7 cellular contexts compared by ENCODE assay signal in the genomic region with DNA sequence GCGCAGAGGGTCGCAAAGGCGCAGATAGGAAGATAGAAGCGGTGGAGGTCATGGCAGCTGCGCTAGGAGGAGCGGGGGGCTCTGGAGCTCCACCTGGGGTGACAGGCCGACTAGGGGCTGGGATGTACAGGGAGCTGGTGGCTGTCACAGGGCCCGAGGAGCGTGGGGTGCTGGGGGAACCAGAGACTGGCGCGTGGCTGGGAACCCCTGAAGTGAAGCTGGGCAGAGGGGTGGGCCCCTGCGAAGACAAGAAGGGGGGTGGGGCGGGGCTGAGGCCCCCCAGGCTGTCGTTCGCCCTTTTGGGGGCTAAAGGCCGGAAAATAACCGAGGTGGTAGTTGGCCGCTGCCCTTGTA. TPM values are rescaled to one million over a fixed set of nuclear protein-coding genes. Genes with fewer than 3 reads are reported as not detected.
DNase-seq lines count a peak whose midpoint lies in the region; ATAC-seq, FAIRE-seq and TF ChIP-seq lines count a peak whose summit lies in the region.

No MANE protein-coding gene starts in this region.

- peak overlapping the region; percentile 52 for H3K9ac ChIP-seq in keratinocyte (ENCODE audit: control insufficient read depth, extremely low read depth, insufficient read depth, low read length)

- TF ChIP-seq CTCF in HEK293 (tag by site-specific recombination; IDR thresholded peaks at IDR 0.05) (no peak), keratinocyte (optimal IDR thresholded peaks at IDR 0.05 in 1 of 3, IDR thresholded peaks at IDR 0.05 in 1 of 3, conservative IDR thresholded peaks at IDR 0.05 in 1 of 3; ENCODE audit: extremely low read depth in 1 of 3, insufficient read depth in 2 of 3, low read length in 3 of 3) (no peak)

- H3K4me1 Mint-ChIP-seq in stimulated activated effector memory CD8-positive, alpha-beta T cell treated with anti-CD3 and anti-CD28 coated beads, Interleukin-12 subunit alpha, Interleukin-12 subunit beta, amount 100 ng/mL, for 72 hours: peaks cover 28% of the 10 kb centered on the region

- DNase-seq in keratinocyte (ENCODE audit: low read depth, low spot score): no peak
- no peak for DNase-seq in stimulated activated effector memory CD8-positive, alpha-beta T cell treated with anti-CD3 and anti-CD28 coated beads, Interleukin-12 subunit alpha, Interleukin-12 subunit beta, amount 100 ng/mL, for 72 hours (ENCODE audit: low spot score in 2 of 2)
- DNase-seq in cortex of kidney (lab: John Stamatoyannopoulos, UW): no peak
- no peak for DNase-seq in HTR-8/SVneo (ENCODE audit: insufficient read length, low spot score)
- DNase-seq in RKO (ENCODE audit: low spot score): no peak

- dilution Hi-C loops in keratinocyte (cut with MboI; ENCODE audit: extremely low pct_ligation_motif_present, low sequenced_read_pairs): no loop called here

- no peak for ATAC-seq in stimulated activated effector memory CD8-positive, alpha-beta T cell treated with anti-CD3 and anti-CD28 coated beads, Interleukin-12 subunit alpha, Interleukin-12 subunit beta, amount 100 ng/mL, for 72 hours

- H2AFZ ChIP-seq in keratinocyte (ENCODE audit: control insufficient read depth, low read length): peak overlapping the region; percentile 84

- H3K4me3 Mint-ChIP-seq in stimulated activated effector memory CD8-positive, alpha-beta T cell treated with anti-CD3 and anti-CD28 coated beads, Interleukin-12 subunit alpha, Interleukin-12 subunit beta, amount 100 ng/mL, for 72 hours: peak overlapping the region; percentile 49

- H3K9me3 Mint-ChIP-seq in stimulated activated effector memory CD8-positive, alpha-beta T cell treated with anti-CD3 and anti-CD28 coated beads, Interleukin-12 subunit alpha, Interleukin-12 subunit beta, amount 100 ng/mL, for 72 hours: no peaks in the 10 kb centered on the region

- FAIRE-seq in keratinocyte (lab: Jason Lieb, UNC) (no peak), HTR-8/SVneo (lab: Jason Lieb, UNC) (no peak)

- H3K79me2 ChIP-seq in keratinocyte (ENCODE audit: control insufficient read depth, insufficient read depth, low read length): no peaks in the 10 kb centered on the region

- no peaks in the 10 kb centered on the region for H3K9me3 ChIP-seq in HEK293 (ENCODE audit: control insufficient read depth, insufficient read depth, low read depth, low read length)
- H3K9me3 ChIP-seq in keratinocyte (ENCODE audit: control insufficient read depth, low read depth, low read length): no peaks in the 10 kb centered on the region

- POLR2A ChIA-PET in HEK293 (lab: Yijun Ruan, JAX): no interaction called here

- H3K27me3 ChIP-seq in keratinocyte (ENCODE audit: control insufficient read depth, extremely low read depth, insufficient read depth, low read length): no peaks in the 10 kb centered on the region

- CTCF ChIA-PET in HEK293 (lab: Yijun Ruan, JAX): interaction anchor here (0.6 to 2.8 kb wide), 3 partner anchors 108 to 120 kb away, joined by 3 to 35 read pairs (median 3); no protein-coding TSS in a partner anchor

- H3K36me3 ChIP-seq in HEK293 (ENCODE audit: control insufficient read depth in 2 of 2, insufficient read depth in 1 of 2, low read length in 2 of 2): no peaks in the 10 kb centered on the region
- H3K36me3 ChIP-seq in keratinocyte (ENCODE audit: control insufficient read depth in 2 of 2, extremely low read depth in 1 of 2, insufficient read depth in 2 of 2, low read length in 2 of 2): no peaks in the 10 kb centered on the region

- H3K36me3 Mint-ChIP-seq in stimulated activated effector memory CD8-positive, alpha-beta T cell treated with anti-CD3 and anti-CD28 coated beads, Interleukin-12 subunit alpha, Interleukin-12 subunit beta, amount 100 ng/mL, for 72 hours: no peaks in the 10 kb centered on the region

- no peaks in the 10 kb centered on the region for H3K4me1 ChIP-seq in HEK293 (ENCODE audit: control insufficient read depth, insufficient read depth, low read length)
- H3K4me1 ChIP-seq in keratinocyte (ENCODE audit: control insufficient read depth, extremely low read depth, insufficient read depth, low read length): peaks cover 8% of the 10 kb centered on the region

- no peaks in the 10 kb centered on the region for H3K9me1 ChIP-seq in keratinocyte (ENCODE audit: control insufficient read depth, extremely low read depth, insufficient read depth, low read length)

- no peak overlapping the region for H3K27ac Mint-ChIP-seq in stimulated activated effector memory CD8-positive, alpha-beta T cell treated with anti-CD3 and anti-CD28 coated beads, Interleukin-12 subunit alpha, Interleukin-12 subunit beta, amount 100 ng/mL, for 72 hours

- H3K27ac ChIP-seq in HEK293 (ENCODE audit: extremely low read depth, low read depth, low read length) (no peak overlapping the region), angular gyrus (ENCODE audit: low read depth, low read length) (peak overlapping the region; percentile 56), keratinocyte (ENCODE audit: control insufficient read depth, insufficient read depth, low read length) (no peak overlapping the region)

- peak overlapping the region; percentile 74 for H3K4me2 ChIP-seq in keratinocyte (ENCODE audit: control insufficient read depth, extremely low read depth, insufficient read depth, low read depth, low read length)

- no peaks in the 10 kb centered on the region for H4K20me1 ChIP-seq in keratinocyte (ENCODE audit: control insufficient read depth, extremely low read depth, insufficient read depth, low read length)

- H3K4me3 ChIP-seq in HEK293 (ENCODE audit: low read depth, low read length): peak overlapping the region; percentile 24
- H3K4me3 ChIP-seq in keratinocyte (ENCODE audit: control insufficient read depth in 2 of 3, extremely low read depth in 1 of 3, insufficient read depth in 2 of 3, low read depth in 1 of 3, low read length in 3 of 3): peak overlapping the region; percentile 23 to 63 (median 57)

TF ChIP-seq in HEK293, 187 proteins besides CTCF, POLR2A, EP300 and RAD21 (continues in another document):
- TF ChIP-seq ZFP69B (tag by site-specific recombination; IDR thresholded peaks at IDR 0.05) (no peak), ZNF548 (tag by site-specific recombination; IDR thresholded peaks at IDR 0.05) (no peak), ZNF843 (tag by site-specific recombination; IDR thresholded peaks at IDR 0.05) (no peak), ZNF521 (tag by site-specific recombination; IDR thresholded peaks at IDR 0.05) (no peak), ZNF560 (tag by site-specific recombination; IDR thresholded peaks at IDR 0.05; ENCODE audit: borderline replicate concordance) (no peak), ZFP3 (tag by site-specific recombination; IDR thresholded peaks at IDR 0.05; ENCODE audit: low read depth) (no peak), TRIM28 (IDR thresholded peaks at IDR 0.05; ENCODE audit: borderline replicate concordance, low read length) (no peak), ZNF292 (tag by site-specific recombination; IDR thresholded peaks at IDR 0.05; ENCODE audit: borderline replicate concordance, low read depth) (no peak), ZNF350 (tag by site-specific recombination; IDR thresholded peaks at IDR 0.05) (no peak), ZNF692 (tag by site-specific recombination; IDR thresholded peaks at IDR 0.05) (no peak)

RNA-seq across cellular contexts. Expression of gene MYOZ1, which starts 6.6 kb away (rescaled TPM):
- polyA plus RNA-seq in keratinocyte: not detected in 3 replicates
- not detected for polyA plus RNA-seq in keratinocyte (2011; ENCODE audit: low read depth)
- polyA plus RNA-seq in keratinocyte (2011; cell fraction: cytosol; rRNA removed): 0.06 TPM in 1 of 2 replicates, not detected in the other
- polyA plus RNA-seq in keratinocyte (2011; cell fraction: nucleus; rRNA removed): 0.06 TPM in 1 of 2 replicates, not detected in the other
- 0.07 TPM in 1 of 2 replicates, not detected in the other for polyA plus RNA-seq in keratinocyte (2012; ENCODE audit: low replicate concordance)
- polyA minus RNA-seq in keratinocyte: not detected in 3 replicates
- not detected for polyA minus RNA-seq in keratinocyte (2011; cell fraction: cytosol; rRNA and poly(A)+ RNA removed)
- polyA minus RNA-seq in keratinocyte (2011; cell fraction: nucleus; rRNA and poly(A)+ RNA removed): not detected in 2 replicates

RNA-seq across cellular contexts. Expression of gene SYNPO2L, which starts 8.0 kb away (rescaled TPM):
- polyA plus RNA-seq in keratinocyte: 0.02 TPM in 1 of 3 replicates, not detected in the others
- not detected for polyA plus RNA-seq in keratinocyte (2011; ENCODE audit: low read depth)
- polyA plus RNA-seq in keratinocyte (2011; cell fraction: cytosol; rRNA removed): not detected in 2 replicates
- 0.03 and 0.05 TPM in 2 replicates for polyA plus RNA-seq in keratinocyte (2011; cell fraction: nucleus; rRNA removed)
- 0.05 TPM in 1 of 2 replicates, not detected in the other for polyA plus RNA-seq in keratinocyte (2012; ENCODE audit: low replicate concordance)
- polyA minus RNA-seq in keratinocyte: not detected in 3 replicates
- polyA minus RNA-seq in keratinocyte (2011; cell fraction: cytosol; rRNA and poly(A)+ RNA removed): not detected
- polyA minus RNA-seq in keratinocyte (2011; cell fraction: nucleus; rRNA and poly(A)+ RNA removed): not detected in 2 replicates

RNA-seq across cellular contexts. Expression of gene AGAP5, which starts 50.1 kb away (rescaled TPM):
- polyA plus RNA-seq in keratinocyte: 2.4 to 4.8 TPM (median 3.6 TPM) in 3 replicates
- polyA plus RNA-seq in keratinocyte (2011; ENCODE audit: low read depth): 2.2 TPM
- 0.71 and 0.98 TPM in 2 replicates for polyA plus RNA-seq in keratinocyte (2011; cell fraction: cytosol; rRNA removed)
- 15.3 and 18.2 TPM in 2 replicates for polyA plus RNA-seq in keratinocyte (2011; cell fraction: nucleus; rRNA removed)
- polyA plus RNA-seq in keratinocyte (2012; ENCODE audit: low replicate concordance): 1.4 and 3.9 TPM in 2 replicates
- 0.59 to 7.4 TPM (median 3.8 TPM) in 3 replicates for polyA minus RNA-seq in keratinocyte
- polyA minus RNA-seq in keratinocyte (2011; cell fraction: cytosol; rRNA and poly(A)+ RNA removed): 2.7 TPM
- polyA minus RNA-seq in keratinocyte (2011; cell fraction: nucleus; rRNA and poly(A)+ RNA removed): 6.6 and 7.5 TPM in 2 replicates

RNA-seq across cellular contexts. Expression of gene USP54, which starts 56.7 kb away (rescaled TPM):
- 7.3 to 7.7 TPM (median 7.6 TPM) in 3 replicates for polyA plus RNA-seq in keratinocyte
- polyA plus RNA-seq in keratinocyte (2011; ENCODE audit: low read depth): 19.8 TPM
- polyA plus RNA-seq in keratinocyte (2011; cell fraction: cytosol; rRNA removed): 3.9 and 5.9 TPM in 2 replicates
- 11.3 and 12.8 TPM in 2 replicates for polyA plus RNA-seq in keratinocyte (2011; cell fraction: nucleus; rRNA removed)
- 5.1 and 12.3 TPM in 2 replicates for polyA plus RNA-seq in keratinocyte (2012; ENCODE audit: low replicate concordance)
- 9.9 to 18.0 TPM (median 15.7 TPM) in 3 replicates for polyA minus RNA-seq in keratinocyte
- polyA minus RNA-seq in keratinocyte (2011; cell fraction: cytosol; rRNA and poly(A)+ RNA removed): 5.4 TPM
- polyA minus RNA-seq in keratinocyte (2011; cell fraction: nucleus; rRNA and poly(A)+ RNA removed): 8.8 and 22.6 TPM in 2 replicates
